ENCODE assay signal across 11 cellular contexts in genomic region chr3:11592460-11593298, GRCh38. TPM values are rescaled to one million over a fixed set of nuclear protein-coding genes. Genes with fewer than 3 reads are reported as not detected.
DNase-seq lines count a peak whose midpoint lies in the region; ATAC-seq and TF ChIP-seq lines count a peak whose summit lies in the region.
"Had no signal": no experiment of that assay in that cellular context is flagged by ENCODE, and none has a peak within 500 bp of the region (broad histone marks: within the 10 kb centered on the region; RNA-seq: fewer than 3 reads in every experiment).

No MANE protein-coding gene starts in this region.

- POLR2A ChIA-PET in AG04450 (lab: Yijun Ruan, JAX): interaction anchor here (1.0 kb wide), 1 partner anchor 49 kb away, joined by 4 read pairs; no protein-coding TSS in a partner anchor

- no peaks in the 10 kb centered on the region for H3K27me3 Mint-ChIP-seq in osteocyte (ENCODE audit: unreplicated experiment)

- H3K4me1 ChIP-seq in heart left ventricle: peaks cover 27 to 79% (median 70%) of the 10 kb centered on the region in 12 donors

- H3K9me3 Mint-ChIP-seq in osteocyte (ENCODE audit: unreplicated experiment): peaks cover 2% of the 10 kb centered on the region

- H3K36me3 Mint-ChIP-seq in osteocyte (ENCODE audit: unreplicated experiment): peaks cover 42% of the 10 kb centered on the region

- peak overlapping the region; percentile 83 for H3K27ac Mint-ChIP-seq in osteocyte (ENCODE audit: unreplicated experiment)

- H3K27ac ChIP-seq in AG04450 (ENCODE audit: low read depth, low read length): peak overlapping the region; percentile 71
- H3K27ac ChIP-seq in heart left ventricle: peak overlapping the region; percentile 52 to 84 (median 72)

- no peak for DNase-seq in AG04450 (ENCODE audit: low read depth, low spot score)
- no peak for DNase-seq in heart left ventricle
- no peak for DNase-seq in osteocyte (ENCODE audit: extremely low spot score, unreplicated experiment)
- no peak for DNase-seq in NCI-H2081 treated with DMSO at 0.1 percent for 48 hours (lab: John Stamatoyannopoulos, UW)
- DNase-seq in NCI-H1417 treated with DMSO at 0.1 percent for 48 hours (lab: John Stamatoyannopoulos, UW): no peak
- DNase-seq: NCI-H1105 treated with DMSO at 0.1 percent for 48 hours, T-helper 2 cell had no signal

- TF ChIP-seq POLR2A in heart left ventricle (IDR thresholded peaks at IDR 0.05): no peak

- CTCF ChIA-PET in AG04450 (lab: Charles Lee): no interaction called here

- H3K4me1 Mint-ChIP-seq in osteocyte (ENCODE audit: unreplicated experiment): peaks cover 80% of the 10 kb centered on the region

- H3K27me3 ChIP-seq in AG04450 (ENCODE audit: control insufficient read depth, insufficient read depth, low read length): no peaks in the 10 kb centered on the region
- H3K27me3 ChIP-seq in heart left ventricle: no peaks in the 10 kb centered on the region

- H3K4me3 ChIP-seq in AG04450 (ENCODE audit: low read depth, low read length): no peak overlapping the region
- H3K4me3 ChIP-seq in heart left ventricle: no peak overlapping the region

- 17 to 39% (median 26%) methylated on average over 12 to 14 of the region's 14 CpGs for WGBS in heart left ventricle, 4 donors

- no peaks in the 10 kb centered on the region for H3K9me3 ChIP-seq in AG04450 (ENCODE audit: control insufficient read depth, insufficient read depth, low read length)
- H3K9me3 ChIP-seq in heart left ventricle: no peaks in the 10 kb centered on the region

- ATAC-seq in SK-N-SH treated with all-trans-retinoic acid at 6 μM for 48 hours: peak; percentile 71
- peak; percentile 3 to 31 (median 15) for ATAC-seq in heart left ventricle
- ATAC-seq in HG03025 (IDR thresholded peaks at IDR 0.05; ENCODE audit: low FRiP score, unreplicated experiment): no peak
- ATAC-seq in HG02840 (IDR thresholded peaks at IDR 0.05; ENCODE audit: low FRiP score, unreplicated experiment): no peak
- ATAC-seq: activated naive CD4-positive, alpha-beta T cell treated with anti-CD3 and anti-CD28 coated beads, Interleukin-2, amount 50 U/mL, for 72 hours had no signal

- peak overlapping the region; percentile 55 for H3K4me3 Mint-ChIP-seq in osteocyte (ENCODE audit: unreplicated experiment)

- TF ChIP-seq CTCF in AG04450 (IDR thresholded peaks at IDR 0.05; ENCODE audit: low read depth, low read length): no peak
- TF ChIP-seq CTCF in heart left ventricle (IDR thresholded peaks at IDR 0.05): no peak
- no peak for TF ChIP-seq CTCF in osteocyte (IDR thresholded peaks at IDR 0.05)

- intact Hi-C loops in heart left ventricle (cut with DNase I): loop anchor here in 2 of 10 donors (5.0 kb wide), 1 partner anchor 50 kb away; the partner anchor contains the start of gene VGLL4 (in 2 of the 2)

- peaks cover 0 to 6% (median 0%) of the 10 kb centered on the region in 9 donors for H3K36me3 ChIP-seq in heart left ventricle

TF ChIP-seq in SK-N-SH treated with all-trans-retinoic acid at 6 μM for 48 hours, 23 proteins besides CTCF, POLR2A, EP300 and RAD21:
- TF ChIP-seq ZFP30 (CRISPR knock-in tag; IDR thresholded peaks at IDR 0.05): no peak
- no peak for TF ChIP-seq TSHZ2 (CRISPR knock-in tag; IDR thresholded peaks at IDR 0.05)
- no peak for TF ChIP-seq RARB (CRISPR knock-in tag; IDR thresholded peaks at IDR 0.05)

RNA-seq across cellular contexts. Expression of gene VGLL4, which starts 51.0 kb away (rescaled TPM):
- 27.6 and 30.5 TPM in 2 replicates for polyA plus RNA-seq in AG04450 (2011; rRNA removed)
- polyA minus RNA-seq in AG04450 (2011; rRNA and poly(A)+ RNA removed): 37.8 and 42.7 TPM in 2 replicates
- 10 to 100 TPM; 24.0 to 40.4 (median 32.6) TPM for total RNA-seq in heart left ventricle
- polyA plus RNA-seq in heart left ventricle: 10 to 100 TPM; 24.5 to 25.8 TPM
- total RNA-seq in osteocyte: 130 and 139 TPM in 2 replicates

Comparison
In these comparisons a context has a peak if more than half of its experiments do, and no peak if none do; other contexts are left out.
1. ATAC-seq: peak in SK-N-SH treated with all-trans-retinoic acid at 6 μM for 48 hours (single experiment) and heart left ventricle (4 of 4); none in HG03025 (single experiment) and HG02840 (single experiment).